ENCODE assay signal across 8 cellular contexts in genomic region chr16:66933776-66934137, GRCh38. TPM values are rescaled to one million over a fixed set of nuclear protein-coding genes. Genes with fewer than 3 reads are reported as not detected.
DNase-seq lines count a peak whose midpoint lies in the region; ATAC-seq and TF ChIP-seq lines count a peak whose summit lies in the region.

No MANE protein-coding gene starts in this region.

- H3K27me3 ChIP-seq in endocrine pancreas (ENCODE audit: control insufficient read depth, insufficient read depth, low read length): no peaks in the 10 kb centered on the region

- peaks cover 40% of the 10 kb centered on the region for H3K4me1 Mint-ChIP-seq in osteocyte (ENCODE audit: unreplicated experiment)

- ATAC-seq in GM19035 (IDR thresholded peaks at IDR 0.05; ENCODE audit: unreplicated experiment) (no peak), GM18868 (IDR thresholded peaks at IDR 0.05; ENCODE audit: unreplicated experiment) (no peak)

- TF ChIP-seq CTCF in AG10803 (conservative IDR thresholded peaks at IDR 0.05; ENCODE audit: low read length): no peak
- no peak for TF ChIP-seq CTCF in HFF-Myc (IDR thresholded peaks at IDR 0.05; ENCODE audit: low read depth, low read length, missing control alignments)
- TF ChIP-seq CTCF in VCaP (conservative IDR thresholded peaks at IDR 0.05): no peak
- no peak for TF ChIP-seq CTCF in osteocyte (IDR thresholded peaks at IDR 0.05)

- DNase-seq in AG10803 (ENCODE audit: low read depth) (no peak), HFF-Myc (ENCODE audit: extremely low read depth, low read depth) (no peak), osteocyte (ENCODE audit: extremely low spot score, unreplicated experiment) (no peak), NCI-H1436 treated with DMSO at 0.1 percent for 48 hours (lab: John Stamatoyannopoulos, UW) (no peak)

- peak overlapping the region; percentile 78 for H3K27ac ChIP-seq in VCaP

- no peaks in the 10 kb centered on the region for H3K4me1 ChIP-seq in endocrine pancreas (ENCODE audit: control insufficient read depth, insufficient read depth, low read length)

- H3K36me3 ChIP-seq in endocrine pancreas (ENCODE audit: control insufficient read depth, insufficient read depth, low read length): no peaks in the 10 kb centered on the region

- peaks cover 4% of the 10 kb centered on the region for H3K36me3 Mint-ChIP-seq in osteocyte (ENCODE audit: unreplicated experiment)

- H3K4me3 ChIP-seq in AG10803 (ENCODE audit: low read length) (peak overlapping the region; percentile 99), HFF-Myc (replicated peaks; ENCODE audit: low read depth, low read length) (peak overlapping the region; percentile 94), endocrine pancreas (ENCODE audit: control insufficient read depth, insufficient read depth, low read length) (peak overlapping the region; percentile 82)

- H3K9me3 ChIP-seq in endocrine pancreas (ENCODE audit: control insufficient read depth, low read length): no peaks in the 10 kb centered on the region

- H3K27me3 Mint-ChIP-seq in osteocyte (ENCODE audit: unreplicated experiment): no peaks in the 10 kb centered on the region

- peak overlapping the region; percentile 23 for H3K9ac ChIP-seq in endocrine pancreas (ENCODE audit: control insufficient read depth, insufficient read depth, low read length)

- peak overlapping the region; percentile 93 for H3K27ac Mint-ChIP-seq in osteocyte (ENCODE audit: unreplicated experiment)

- H3K9me3 Mint-ChIP-seq in osteocyte (ENCODE audit: unreplicated experiment): no peaks in the 10 kb centered on the region

- H3K4me3 Mint-ChIP-seq in osteocyte (ENCODE audit: unreplicated experiment): peak overlapping the region; percentile 96

RNA-seq across cellular contexts. Expression of gene CIAO2B, which starts 0.4 kb away (rescaled TPM):
- 65.6 and 69.9 TPM in 2 replicates for total RNA-seq in osteocyte

RNA-seq across cellular contexts. Expression of gene CES2, which starts 1.6 kb away (rescaled TPM):
- 38.6 and 40.5 TPM in 2 replicates for total RNA-seq in osteocyte

RNA-seq across cellular contexts. Expression of gene RRAD, which starts 8.4 kb away (rescaled TPM):
- total RNA-seq in osteocyte: 0.26 and 0.89 TPM in 2 replicates

RNA-seq across cellular contexts. Expression of gene CDH16, which starts 15.1 kb away (rescaled TPM):
- total RNA-seq in osteocyte: not detected in 2 replicates

RNA-seq across cellular contexts. Expression of gene CES3, which starts 27.3 kb away (rescaled TPM):
- 0.24 and 0.73 TPM in 2 replicates for total RNA-seq in osteocyte
